2 cellular contexts compared by ENCODE assay signal in the genomic region with DNA sequence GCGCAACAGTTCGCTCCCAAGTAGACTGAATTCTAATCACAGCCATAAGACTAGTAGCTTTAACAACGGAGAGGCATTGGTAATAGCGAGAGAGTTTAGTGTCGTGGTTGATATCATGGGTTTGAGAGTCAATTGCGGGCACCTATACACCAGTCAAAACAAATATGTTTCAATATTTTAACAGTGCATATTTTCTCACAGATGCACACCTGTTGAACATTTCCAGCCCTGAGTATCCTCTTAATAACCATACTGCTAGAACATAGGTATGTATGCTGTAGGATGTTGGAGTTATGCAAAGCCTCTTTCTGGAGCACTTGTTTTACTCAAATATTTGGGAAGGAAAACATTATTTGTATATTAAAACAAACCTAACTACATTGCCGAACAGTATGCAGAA.
TF ChIP-seq lines count a peak whose summit lies in the region.

No MANE protein-coding gene starts in this region.

TF ChIP-seq in HEK293, 187 proteins besides CTCF, POLR2A, EP300 and RAD21:
- TF ChIP-seq ZNF19 (tag by site-specific recombination; IDR thresholded peaks at IDR 0.05; ENCODE audit: low read depth) (no peak), SCRT1 (tag by site-specific recombination; IDR thresholded peaks at IDR 0.05; ENCODE audit: borderline replicate concordance) (peak; percentile 72; the same call in 1 of the 2 replicates), SCRT2 (tag by site-specific recombination; IDR thresholded peaks at IDR 0.05) (peak; percentile 80)

TF ChIP-seq in IMR-90, 13 proteins besides CTCF, POLR2A, EP300 and RAD21:
- TF ChIP-seq, protein P1, sequence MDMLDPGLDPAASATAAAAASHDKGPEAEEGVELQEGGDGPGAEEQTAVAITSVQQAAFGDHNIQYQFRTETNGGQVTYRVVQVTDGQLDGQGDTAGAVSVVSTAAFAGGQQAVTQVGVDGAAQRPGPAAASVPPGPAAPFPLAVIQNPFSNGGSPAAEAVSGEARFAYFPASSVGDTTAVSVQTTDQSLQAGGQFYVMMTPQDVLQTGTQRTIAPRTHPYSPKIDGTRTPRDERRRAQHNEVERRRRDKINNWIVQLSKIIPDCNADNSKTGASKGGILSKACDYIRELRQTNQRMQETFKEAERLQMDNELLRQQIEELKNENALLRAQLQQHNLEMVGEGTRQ (IDR thresholded peaks at IDR 0.05; ENCODE audit: low read depth, low read length): no peak
- TF ChIP-seq MAFK (IDR thresholded peaks at IDR 0.05; ENCODE audit: low read depth, low read length) (no peak), BHLHE40 (IDR thresholded peaks at IDR 0.05; ENCODE audit: low read depth, low read length) (no peak), FOS (IDR thresholded peaks at IDR 0.05; ENCODE audit: low read depth, low read length) (no peak), RCOR1 (IDR thresholded peaks at IDR 0.05; ENCODE audit: insufficient replicate concordance, low read length) (no peak), CEBPB (IDR thresholded peaks at IDR 0.05; ENCODE audit: low read depth, low read length) (no peak), RFX5 (IDR thresholded peaks at IDR 0.05; ENCODE audit: low read depth, low read length) (no peak), NFE2L2 (IDR thresholded peaks at IDR 0.05; ENCODE audit: low read depth, low read length) (no peak), MXI1 (IDR thresholded peaks at IDR 0.05; ENCODE audit: borderline replicate concordance, low read depth, low read length) (no peak), CHD1 (IDR thresholded peaks at IDR 0.05; ENCODE audit: low read depth, low read length) (no peak)
- TF ChIP-seq, protein P2, sequence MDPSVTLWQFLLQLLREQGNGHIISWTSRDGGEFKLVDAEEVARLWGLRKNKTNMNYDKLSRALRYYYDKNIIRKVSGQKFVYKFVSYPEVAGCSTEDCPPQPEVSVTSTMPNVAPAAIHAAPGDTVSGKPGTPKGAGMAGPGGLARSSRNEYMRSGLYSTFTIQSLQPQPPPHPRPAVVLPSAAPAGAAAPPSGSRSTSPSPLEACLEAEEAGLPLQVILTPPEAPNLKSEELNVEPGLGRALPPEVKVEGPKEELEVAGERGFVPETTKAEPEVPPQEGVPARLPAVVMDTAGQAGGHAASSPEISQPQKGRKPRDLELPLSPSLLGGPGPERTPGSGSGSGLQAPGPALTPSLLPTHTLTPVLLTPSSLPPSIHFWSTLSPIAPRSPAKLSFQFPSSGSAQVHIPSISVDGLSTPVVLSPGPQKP (IDR thresholded peaks at IDR 0.05; ENCODE audit: borderline replicate concordance, low read depth, low read length): no peak
